Comparison of ENCODE assay signal across 1 cellular context in genomic region chr1:109815809-109816791, GRCh38.
A peak's percentile ranks its signal among the peaks of the same experiment; 100 is the strongest.
TF ChIP-seq lines count a peak whose summit lies in the region.

No MANE protein-coding gene starts in this region.

TF ChIP-seq in GM12878, 131 proteins besides CTCF, POLR2A, EP300 and RAD21 (continued from another document and continues in another):
- TF ChIP-seq CUX1 (IDR thresholded peaks at IDR 0.05; ENCODE audit: insufficient replicate concordance, low read depth, low read length) (no peak), JUNB (IDR thresholded peaks at IDR 0.05) (peak; percentile 81), ZBED1 (IDR thresholded peaks at IDR 0.05; ENCODE audit: borderline replicate concordance) (peak; percentile 95), REST (IDR thresholded peaks at IDR 0.05; ENCODE audit: low read depth, low read length) (0 out of 2 replicates have a peak, but pooled peaks have one; percentile 5), WRNIP1 (IDR thresholded peaks at IDR 0.05; ENCODE audit: borderline replicate concordance, low read depth, low read length) (no peak), E2F4 (IDR thresholded peaks at IDR 0.05; ENCODE audit: low read depth, low read length) (no peak), ZBTB4 (CRISPR knock-in tag; IDR thresholded peaks at IDR 0.05) (no peak), SRF (IDR thresholded peaks at IDR 0.05; ENCODE audit: low read depth in 2 of 2, low read length in 2 of 2) (peak in 1 of 2 experiments; percentile 79; a peak in 1 of 4 replicates), BCL11A (IDR thresholded peaks at IDR 0.05; ENCODE audit: low read depth, low read length) (peak; percentile 78), CHD1 (IDR thresholded peaks at IDR 0.05; ENCODE audit: low read depth, low read length) (no peak), PAX5 (IDR thresholded peaks at IDR 0.05; ENCODE audit: borderline replicate concordance, low read depth, low read length) (no peak), DPF2 (IDR thresholded peaks at IDR 0.05) (no peak), HDGF (IDR thresholded peaks at IDR 0.05) (no peak), ETV6 (conservative IDR thresholded peaks at IDR 0.05 in 1 of 2, IDR thresholded peaks at IDR 0.05 in 1 of 2; ENCODE audit: borderline replicate concordance in 1 of 2, low read depth in 1 of 2) (peak in 1 of 2 experiments; percentile 84; a peak in 1 of 4 replicates), KAT2A (conservative IDR thresholded peaks at IDR 0.05; ENCODE audit: control insufficient read depth, low read depth, low read length) (no peak), BRCA1 (IDR thresholded peaks at IDR 0.05; ENCODE audit: low read depth, low read length) (no peak), FOXK2 (IDR thresholded peaks at IDR 0.05) (no peak), SMC3 (IDR thresholded peaks at IDR 0.05; ENCODE audit: borderline replicate concordance, low read length) (no peak), NR2C2 (IDR thresholded peaks at IDR 0.05; ENCODE audit: borderline replicate concordance, control insufficient read depth, insufficient read length, low read depth) (no peak), MAX (IDR thresholded peaks at IDR 0.05; ENCODE audit: low read depth, low read length) (0 out of 2 replicates have a peak, but pooled peaks have one; percentile 33), RB1 (IDR thresholded peaks at IDR 0.05; ENCODE audit: borderline replicate concordance) (no peak), HDAC2 (IDR thresholded peaks at IDR 0.05) (no peak), USF1 (IDR thresholded peaks at IDR 0.05; ENCODE audit: borderline replicate concordance, extremely low read length, insufficient read depth, low read depth, low read length) (no peak), BCLAF1 (IDR thresholded peaks at IDR 0.05) (no peak), TAF1 (IDR thresholded peaks at IDR 0.05; ENCODE audit: borderline replicate concordance, low read depth, low read length) (no peak), ZNF622 (IDR thresholded peaks at IDR 0.05) (no peak), MYC (IDR thresholded peaks at IDR 0.05; ENCODE audit: insufficient read depth, insufficient read length, insufficient replicate concordance, low read length, severe bottlenecking) (no peak), PAX8 (IDR thresholded peaks at IDR 0.05) (no peak), EZH2 (IDR thresholded peaks at IDR 0.05; ENCODE audit: borderline replicate concordance, control insufficient read depth, low read depth, low read length) (no peak), SMARCA5 (IDR thresholded peaks at IDR 0.05) (no peak), PML (IDR thresholded peaks at IDR 0.05; ENCODE audit: low read length) (peak; percentile 86; the same call in 1 of the 2 replicates), ZNF384 (IDR thresholded peaks at IDR 0.05; ENCODE audit: borderline replicate concordance, low read depth, low read length) (peak; percentile 83), EED (IDR thresholded peaks at IDR 0.05; ENCODE audit: low read depth) (peak; percentile 90), ZNF207 (IDR thresholded peaks at IDR 0.05; ENCODE audit: borderline replicate concordance) (no peak), RELB (IDR thresholded peaks at IDR 0.05; ENCODE audit: low read depth) (peak; percentile 61; the same call in 1 of the 2 replicates)
